29 cellular contexts compared by ENCODE assay signal in the genomic region with DNA sequence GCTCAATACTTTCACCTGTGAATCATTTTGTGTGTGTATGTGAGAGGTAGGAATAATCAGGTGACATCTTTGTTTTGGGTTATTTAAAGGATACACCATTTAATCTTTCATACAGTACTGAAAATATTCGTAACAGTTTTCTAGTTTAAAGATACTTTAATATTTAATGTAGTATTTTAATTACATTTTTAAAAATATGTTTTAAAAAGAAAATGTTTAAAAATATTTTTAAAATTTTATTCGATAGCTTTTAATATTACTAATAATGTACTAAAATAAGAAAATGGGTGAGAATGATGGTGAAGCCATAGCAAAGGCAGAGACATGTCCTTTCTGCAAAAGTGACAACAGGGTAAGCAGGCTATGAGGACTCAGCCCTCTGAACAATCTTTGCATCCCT.
"Had no signal": no experiment of that assay in that cellular context is flagged by ENCODE, and none has a peak within 500 bp of the region (broad histone marks: within the 10 kb centered on the region; RNA-seq: fewer than 3 reads in every experiment).

No MANE protein-coding gene starts in this region.

- H3K36me3 ChIP-seq: MG63, SJCRH30, WERI-Rb-1 had no signal

- H3K4me1 Mint-ChIP-seq: activated CD4-positive, alpha-beta T cell treated with anti-CD3 and anti-CD28 coated beads, Interleukin-2, amount 10 ng/mL, durations not matched to agents 24 days and 14 days had no signal

- DNase-seq: activated CD4-positive, alpha-beta T cell treated with anti-CD3 and anti-CD28 coated beads, Interleukin-2, amount 10 ng/mL, durations not matched to agents 24 days and 14 days; activated CD4-positive, alpha-beta T cell treated with anti-CD3 and anti-CD28 coated beads, Interleukin-2, amount 50 U/mL, for 4 hours; activated CD8-positive, alpha-beta T cell treated with anti-CD3 and anti-CD28 coated beads for 36 hours; activated gamma-delta T cell; activated naive CD4-positive, alpha-beta T cell treated with Interleukin-2 at 50 U/mL for 16 hours; activated T-cell treated with anti-CD3 and anti-CD28 coated beads, Interleukin-2, amount 50 U/mL, for 1 hour; anterior cingulate cortex; Karpas-422; KBM-7; MG63; NCI-H1048; NCI-H1105 treated with DMSO at 0.1 percent for 48 hours; NCI-H1436; NCI-H1694; NCI-H1930; NCI-H2081 treated with DMSO at 0.1 percent for 48 hours; NCI-H226; NCI-H446 treated with DMSO at 0.1 percent for 48 hours; NCI-H524; SHP77; SJCRH30; T1000; WERI-Rb-1 had no signal

- H3K9me3 Mint-ChIP-seq: activated CD4-positive, alpha-beta T cell treated with anti-CD3 and anti-CD28 coated beads, Interleukin-2, amount 10 ng/mL, durations not matched to agents 24 days and 14 days; activated CD8-positive, alpha-beta T cell treated with anti-CD3 and anti-CD28 coated beads for 36 hours; activated naive CD4-positive, alpha-beta T cell treated with anti-CD3 and anti-CD28 coated beads, Interleukin-2, amount 50 U/mL, for 72 hours; activated T-helper 2 cell treated with anti-CD3 and anti-CD28 coated beads, Interferon-gamma antibody, Interleukin-2, Interleukin-4, amounts not matched to agents 10 μg/mL and 5 μg/mL and 100 μg/mL, durations not matched to agents 14 hours and 24 hours and 36 hours; brain had no signal

- H3K36me3 Mint-ChIP-seq: activated naive CD4-positive, alpha-beta T cell treated with anti-CD3 and anti-CD28 coated beads, Interleukin-2, amount 50 U/mL, for 72 hours; brain had no signal

- FAIRE-seq: bronchial epithelial cell had no signal

- H3K27ac Mint-ChIP-seq: activated CD4-positive, alpha-beta T cell treated with anti-CD3 and anti-CD28 coated beads, Interleukin-2, amount 10 ng/mL, durations not matched to agents 24 days and 14 days; activated CD8-positive, alpha-beta T cell treated with anti-CD3 and anti-CD28 coated beads for 36 hours; activated naive CD4-positive, alpha-beta T cell treated with anti-CD3 and anti-CD28 coated beads, Interleukin-2, amount 50 U/mL, for 72 hours; activated T-helper 2 cell treated with anti-CD3 and anti-CD28 coated beads, Interferon-gamma antibody, Interleukin-2, Interleukin-4, amounts not matched to agents 10 μg/mL and 5 μg/mL and 100 μg/mL, durations not matched to agents 14 hours and 24 hours and 36 hours had no signal

- H3K27me3 Mint-ChIP-seq: brain had no signal

- H3K9me3 ChIP-seq: MG63, SJCRH30 had no signal

- H3K27me3 ChIP-seq: MG63, SJCRH30 had no signal

- H3K4me3 ChIP-seq: MG63, SJCRH30, SK-N-MC had no signal

- H3K27ac ChIP-seq: SJCRH30, SK-N-MC, WERI-Rb-1 had no signal

- H3K4me3 Mint-ChIP-seq: activated CD4-positive, alpha-beta T cell treated with anti-CD3 and anti-CD28 coated beads, Interleukin-2, amount 10 ng/mL, durations not matched to agents 24 days and 14 days; activated CD8-positive, alpha-beta T cell treated with anti-CD3 and anti-CD28 coated beads for 36 hours; brain had no signal

- ATAC-seq: activated CD8-positive, alpha-beta T cell treated with anti-CD3 and anti-CD28 coated beads for 36 hours; activated naive CD4-positive, alpha-beta T cell treated with anti-CD3 and anti-CD28 coated beads, Interleukin-2, amount 50 U/mL, for 72 hours; Panc1 had no signal
